ENCODE assay signal across 11 cellular contexts in the genomic region with DNA sequence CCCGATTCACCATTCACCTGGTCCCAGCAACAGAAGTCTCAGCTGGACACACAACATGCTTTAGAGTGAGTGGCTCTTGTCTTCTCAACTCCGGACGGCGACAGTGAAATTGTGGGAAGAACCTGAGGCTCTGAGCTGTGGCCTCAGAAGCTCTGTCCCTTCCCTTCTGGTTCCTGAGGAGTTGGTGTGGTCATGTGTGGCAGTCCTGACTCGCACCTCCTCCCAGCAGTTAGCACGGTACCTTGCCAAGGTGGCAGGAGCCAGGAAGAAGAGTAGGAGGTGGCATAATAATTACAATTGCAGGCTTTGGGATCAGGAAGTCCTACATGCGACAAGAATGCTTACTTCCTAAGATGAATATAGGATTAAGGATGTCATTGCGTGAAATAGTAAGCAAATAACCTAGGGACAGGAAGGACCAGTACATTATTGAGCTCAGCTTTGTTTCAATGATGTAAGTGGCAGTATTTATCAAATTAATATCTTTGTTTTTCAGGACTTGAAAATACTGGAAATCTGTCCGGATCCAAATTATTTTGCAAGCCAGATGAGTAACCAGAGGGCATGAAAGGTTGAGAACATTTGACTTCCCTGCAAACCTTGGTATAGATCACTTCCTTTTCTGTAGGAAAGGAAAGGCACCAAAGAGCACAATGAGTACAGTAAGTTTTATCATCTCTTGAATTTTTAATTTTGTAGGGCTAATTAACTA. TPM values are rescaled to one million over a fixed set of nuclear protein-coding genes. Genes with fewer than 3 reads are reported as not detected.
DNase-seq lines count a peak whose midpoint lies in the region; ATAC-seq and TF ChIP-seq lines count a peak whose summit lies in the region.
"Had no signal": no experiment of that assay in that cellular context is flagged by ENCODE, and none has a peak within 500 bp of the region (broad histone marks: within the 10 kb centered on the region; RNA-seq: fewer than 3 reads in every experiment).

No MANE protein-coding gene starts in this region.

- no TSS peak for BruUV-seq in HCT116 (replicated peaks; lab: Mats Ljungman, UMichigan)
- BruUV-seq in mammary epithelial cell (replicated peaks; lab: Mats Ljungman, UMichigan), result TSS peak; percentile 85

- H3K4me3 ChIP-seq in ACC112 (ENCODE audit: low read depth, low read length) (peak overlapping the region; percentile 38), HCT116 (replicated peaks in 1 of 2; ENCODE audit: low read depth in 1 of 2, low read length in 2 of 2) (no peak overlapping the region), mammary epithelial cell (replicated peaks in 1 of 3; ENCODE audit: insufficient read depth in 1 of 3, low read depth in 2 of 3, low read length in 3 of 3) (no peak overlapping the region)

- H3K27me3 ChIP-seq in ACC112 (ENCODE audit: insufficient read depth, low read length) (no peaks in the 10 kb centered on the region), HCT116 (ENCODE audit: insufficient read depth, low read length) (no peaks in the 10 kb centered on the region), mammary epithelial cell (ENCODE audit: insufficient read depth, low read length) (no peaks in the 10 kb centered on the region)

- DNase-seq in HCT116 (ENCODE audit: low read depth, low spot score) (no peak), mammary epithelial cell (no peak), kidney tubule cell (ENCODE audit: low spot score) (peak; percentile 39), cerebellar nuclear complex (lab: John Stamatoyannopoulos, UW) (no peak), OCI-M1 (lab: John Stamatoyannopoulos, UW) (no peak)
- DNase-seq: retina, T1000, trophoblast cell had no signal

- ATAC-seq in HCT116, result no peak
- ATAC-seq in GM18502 (IDR thresholded peaks at IDR 0.05; ENCODE audit: poor library complexity, unreplicated experiment), result no peak
- no peak for ATAC-seq in GM21576 (IDR thresholded peaks at IDR 0.05; ENCODE audit: unreplicated experiment)

- RAD21 ChIA-PET in HCT116 (lab: Charles Lee; ENCODE audit: low non-redundant PET in 1 of 2, low total read pairs in 2 of 2, uncharacterized antibody in 2 of 2, unreplicated experiment in 2 of 2), result no interaction called here

- H3K4me2 ChIP-seq in HCT116 (ENCODE audit: low read length) (no peak overlapping the region), mammary epithelial cell (ENCODE audit: insufficient read depth, low read depth, low read length) (no peak overlapping the region)

- WGBS in mammary epithelial cell (ENCODE audit: low coverage, missing lambda C conversion rate), result 68% methylated on average over 9 of the region's 9 CpGs

- H3K4me1 ChIP-seq in ACC112 (ENCODE audit: control insufficient read depth, insufficient read depth, low read length, unreplicated experiment) (peaks cover 36% of the 10 kb centered on the region), HCT116 (ENCODE audit: control insufficient read depth in 1 of 2, insufficient read depth in 2 of 2, low read length in 2 of 2) (no peaks in the 10 kb centered on the region), mammary epithelial cell (ENCODE audit: insufficient read depth, low read length) (peaks cover 7% of the 10 kb centered on the region)

- dilution Hi-C loops in mammary epithelial cell (cut with HindIII; ENCODE audit: low sequenced_read_pairs), result loop anchor here (5.0 kb wide), 3 partner anchors 88 to 188 kb away; no protein-coding TSS in a partner anchor

- H3K9ac ChIP-seq in HCT116 (ENCODE audit: low read length) (no peak overlapping the region), mammary epithelial cell (ENCODE audit: insufficient read depth, low read length) (no peak overlapping the region)

- intact Hi-C loops in HCT116 (cut with micrococcal nuclease) (no loop called here), mammary epithelial cell (cut with micrococcal nuclease) (loop anchor here (5.0 kb wide), 1 partner anchor 47 kb away; a partner anchor contains a TSS)

- POLR2A ChIA-PET in HCT116 (lab: Charles Lee), result interaction anchor here (0.6 to 0.7 kb wide), 2 partner anchors 21 to 66 kb away, joined by 3 read pairs; a partner anchor contains a TSS

- in situ Hi-C loops in mammary epithelial cell (cut with MboI; ENCODE audit: low sequenced_read_pairs in 2 of 2), result no loop called here

- CTCF ChIA-PET in HCT116 (lab: Charles Lee), result interaction anchor here (1.0 kb wide), 1 partner anchor 10 kb away, joined by 5 read pairs; no protein-coding TSS in a partner anchor
- CTCF ChIA-PET in mammary epithelial cell (lab: Charles Lee; ENCODE audit: low non-redundant PET), result interaction anchor here (0.5 kb wide), 1 partner anchor 199 kb away, joined by 3 read pairs; no protein-coding TSS in a partner anchor

- H2AFZ ChIP-seq in ACC112 (ENCODE audit: low read length, unreplicated experiment), result no peak overlapping the region
- H2AFZ ChIP-seq in HCT116 (ENCODE audit: low read depth, low read length, poor library complexity, severe bottlenecking), result no peak overlapping the region
- H2AFZ ChIP-seq in mammary epithelial cell (ENCODE audit: low read depth, low read length), result no peak overlapping the region

- TF ChIP-seq CTCF in HCT116 (IDR thresholded peaks at IDR 0.05 in 2 of 3, conservative IDR thresholded peaks at IDR 0.05 in 1 of 3; ENCODE audit: borderline replicate concordance in 1 of 3, insufficient read depth in 1 of 3, low read depth in 2 of 3, low read length in 2 of 3) (no peak), mammary epithelial cell (conservative IDR thresholded peaks at IDR 0.05 in 1 of 2, IDR thresholded peaks at IDR 0.05 in 1 of 2; ENCODE audit: extremely low read depth in 1 of 2, insufficient read depth in 1 of 2, low read depth in 1 of 2, low read length in 2 of 2) (no peak)

- H3K36me3 ChIP-seq in ACC112 (ENCODE audit: insufficient read depth, low read length) (peaks cover 25% of the 10 kb centered on the region), HCT116 (ENCODE audit: control insufficient read depth in 1 of 2, insufficient read depth in 2 of 2, low read length in 2 of 2) (peaks cover 11 to 39% of the 10 kb centered on the region in 2 experiments), mammary epithelial cell (ENCODE audit: insufficient read depth, low read length) (peaks cover 7% of the 10 kb centered on the region)

- H4K20me1 ChIP-seq in HCT116 (ENCODE audit: insufficient read depth) (peaks cover 5% of the 10 kb centered on the region; the same call in 1 of the 2 replicates), mammary epithelial cell (ENCODE audit: insufficient read depth, low read length) (peaks cover 16% of the 10 kb centered on the region)

- H3K9me2 ChIP-seq in HCT116 (ENCODE audit: insufficient read depth), result no peaks in the 10 kb centered on the region

- no peak for TF ChIP-seq RAD21 in HCT116 (IDR thresholded peaks at IDR 0.05; ENCODE audit: low read depth)

- H3K79me2 ChIP-seq in ACC112 (ENCODE audit: control insufficient read depth, insufficient read depth, low read length, unreplicated experiment) (peaks cover 90% of the 10 kb centered on the region), HCT116 (ENCODE audit: insufficient read depth, low read length) (peaks cover 99% of the 10 kb centered on the region), mammary epithelial cell (ENCODE audit: insufficient read depth, low read length) (peaks cover 93% of the 10 kb centered on the region)

- no peak for TF ChIP-seq POLR2A in HCT116 (IDR thresholded peaks at IDR 0.05; ENCODE audit: borderline replicate concordance, extremely low read depth, insufficient read depth, insufficient read length)

- H3K9me3 ChIP-seq in HCT116 (ENCODE audit: control insufficient read depth in 1 of 2, insufficient read depth in 1 of 2, low read depth in 1 of 2, low read length in 2 of 2), result no peaks in the 10 kb centered on the region
- H3K9me3 ChIP-seq in mammary epithelial cell (replicated peaks; ENCODE audit: insufficient read depth, low read length), result no peaks in the 10 kb centered on the region

- peak overlapping the region; percentile 85 for H3K27ac ChIP-seq in ACC112 (ENCODE audit: low read depth, low read length)
- H3K27ac ChIP-seq in HCT116 (ENCODE audit: low read depth, low read length), result no peak overlapping the region
- peak overlapping the region; percentile 38 for H3K27ac ChIP-seq in mammary epithelial cell (ENCODE audit: insufficient read depth, low read depth, low read length)

TF ChIP-seq in HCT116, 20 proteins besides CTCF, POLR2A, EP300 and RAD21:
- TF ChIP-seq CBX3 (IDR thresholded peaks at IDR 0.05; ENCODE audit: low read depth) (0 out of 2 replicates have a peak, but pooled peaks have one; percentile 14), SP1 (IDR thresholded peaks at IDR 0.05; ENCODE audit: low read depth) (no peak)
- TF ChIP-seq, protein P1, sequence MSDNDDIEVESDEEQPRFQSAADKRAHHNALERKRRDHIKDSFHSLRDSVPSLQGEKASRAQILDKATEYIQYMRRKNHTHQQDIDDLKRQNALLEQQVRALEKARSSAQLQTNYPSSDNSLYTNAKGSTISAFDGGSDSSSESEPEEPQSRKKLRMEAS (IDR thresholded peaks at IDR 0.05), result no peak

RNA-seq across cellular contexts. Expression of a gene that starts 21.1 kb away (rescaled TPM):
- total RNA-seq in HCT116 (2021; ENCODE audit: unreplicated experiment) (62.3 TPM), mammary epithelial cell (10 to 100 TPM; 57.3 to 60.2 TPM)
- polyA plus RNA-seq in HCT116 (2012), result 41.4 and 44.5 TPM in 2 replicates
- 68.7 TPM for polyA plus RNA-seq in mammary epithelial cell
- polyA minus RNA-seq in mammary epithelial cell, result 93.4 TPM

RNA-seq across cellular contexts. Expression of a gene that starts 46.5 kb away (rescaled TPM):
- total RNA-seq in HCT116 (2021; ENCODE audit: unreplicated experiment) (15.7 TPM), mammary epithelial cell (10 to 100 TPM; 15.5 to 22.2 TPM)
- 8.3 and 9.2 TPM in 2 replicates for polyA plus RNA-seq in HCT116 (2012)
- polyA plus RNA-seq in mammary epithelial cell, result 4.2 TPM
- 14.6 TPM for polyA minus RNA-seq in mammary epithelial cell
